Comparison of ENCODE assay signal across 10 cellular contexts in genomic region chr9:114282926-114283325, GRCh38. TPM values are rescaled to one million over a fixed set of nuclear protein-coding genes. Genes with fewer than 3 reads are reported as not detected.
DNase-seq lines count a peak whose midpoint lies in the region; ATAC-seq and TF ChIP-seq lines count a peak whose summit lies in the region.
"Had no signal": no experiment of that assay in that cellular context is flagged by ENCODE, and none has a peak within 500 bp of the region (broad histone marks: within the 10 kb centered on the region; RNA-seq: fewer than 3 reads in every experiment).

No MANE protein-coding gene starts in this region.

- peaks cover 23% of the 10 kb centered on the region for H3K4me1 ChIP-seq in NT2/D1 (ENCODE audit: insufficient read depth, insufficient read length)
- no peaks in the 10 kb centered on the region for H3K4me1 ChIP-seq in endodermal cell (ENCODE audit: control insufficient read depth, insufficient read depth, low read length)
- H3K4me1 ChIP-seq: parathyroid adenoma had no signal

- H3K27me3 ChIP-seq in NT2/D1 (ENCODE audit: insufficient read depth, insufficient read length): no peaks in the 10 kb centered on the region
- H3K27me3 ChIP-seq in endodermal cell (ENCODE audit: control insufficient read depth, insufficient read depth, low read length, poor library complexity, severe bottlenecking): no peaks in the 10 kb centered on the region

- H3K27me3 Mint-ChIP-seq in activated CD4-positive, alpha-beta T cell treated with anti-CD3 and anti-CD28 coated beads, Interleukin-2, amount 10 ng/mL, durations not matched to agents 7 days and 5 days: no peaks in the 10 kb centered on the region
- no peaks in the 10 kb centered on the region for H3K27me3 Mint-ChIP-seq in endodermal cell (ENCODE audit: insufficient read depth)

- DNase-seq in activated CD4-positive, alpha-beta T cell treated with anti-CD3 and anti-CD28 coated beads, Interleukin-2, amount 10 ng/mL, durations not matched to agents 7 days and 5 days: peak; percentile 46
- no peak for DNase-seq in activated CD4-positive, alpha-beta T cell treated with anti-CD3 and anti-CD28 coated beads for 4 hours
- DNase-seq in NT2/D1 (ENCODE audit: low read depth, low spot score) (no peak), endodermal cell (peak; percentile 42), kidney glomerular epithelial cell (lab: John Stamatoyannopoulos, UW) (no peak), HK-2 (ENCODE audit: unreplicated experiment) (no peak)
- peak; percentile 43 for DNase-seq in stimulated activated CD8-positive, alpha-beta memory T cell treated with anti-CD3 and anti-CD28 coated beads, Interleukin-4, amount 100 ng/mL, for 48 hours

- no peak for TF ChIP-seq CTCF in endodermal cell (conservative IDR thresholded peaks at IDR 0.05)

- H3K9me3 ChIP-seq in NT2/D1 (ENCODE audit: insufficient read depth, low read length) (no peaks in the 10 kb centered on the region), endodermal cell (ENCODE audit: control insufficient read depth, low read length) (no peaks in the 10 kb centered on the region)

- H3K4me3 ChIP-seq in NT2/D1 (ENCODE audit: insufficient read length, low read depth): no peak overlapping the region
- no peak overlapping the region for H3K4me3 ChIP-seq in endodermal cell (ENCODE audit: low read length)

- no peak for ATAC-seq in HG03108 (IDR thresholded peaks at IDR 0.05; ENCODE audit: unreplicated experiment)

- H3K9ac ChIP-seq in NT2/D1 (ENCODE audit: insufficient read length, low read depth) (peak overlapping the region; percentile 13), endodermal cell (ENCODE audit: extremely low read depth, low read length, poor library complexity, severe bottlenecking) (no peak overlapping the region)
- H3K9ac ChIP-seq: parathyroid adenoma had no signal

- CTCF ChIA-PET in activated CD4-positive, alpha-beta T cell treated with anti-CD3 and anti-CD28 coated beads, Interleukin-2, amount 10 ng/mL, durations not matched to agents 7 days and 5 days (lab: Charles Lee): no interaction called here

- H3K4me1 Mint-ChIP-seq in activated CD4-positive, alpha-beta T cell treated with anti-CD3 and anti-CD28 coated beads, Interleukin-2, amount 10 ng/mL, durations not matched to agents 7 days and 5 days: peaks cover 2% of the 10 kb centered on the region
- no peaks in the 10 kb centered on the region for H3K4me1 Mint-ChIP-seq in endodermal cell
- H3K4me1 Mint-ChIP-seq: CD4-positive, alpha-beta memory T cell had no signal

- peaks cover 79% of the 10 kb centered on the region for H3K36me3 ChIP-seq in NT2/D1 (ENCODE audit: insufficient read depth, insufficient read length, low read length)
- H3K36me3 ChIP-seq in endodermal cell (ENCODE audit: control insufficient read depth, insufficient read depth, low read length): peaks cover 60% of the 10 kb centered on the region

- H3K27ac Mint-ChIP-seq in activated CD4-positive, alpha-beta T cell treated with anti-CD3 and anti-CD28 coated beads, Interleukin-2, amount 10 ng/mL, durations not matched to agents 7 days and 5 days: no peak overlapping the region
- H3K27ac Mint-ChIP-seq in endodermal cell: no peak overlapping the region

- no peak overlapping the region for H3K27ac ChIP-seq in endodermal cell (ENCODE audit: low read depth, low read length)
- H3K27ac ChIP-seq: parathyroid adenoma had no signal

- 93% methylated on average over 5 of the region's 5 CpGs; no CpG with 5 or more reads in 1 of the 2 experiments for WGBS in endodermal cell (ENCODE audit: insufficient coverage in 1 of 2, insufficient read length in 1 of 2), 2 experiments

- H3K9me3 Mint-ChIP-seq in activated CD4-positive, alpha-beta T cell treated with anti-CD3 and anti-CD28 coated beads, Interleukin-2, amount 10 ng/mL, durations not matched to agents 7 days and 5 days: no peaks in the 10 kb centered on the region
- no peaks in the 10 kb centered on the region for H3K9me3 Mint-ChIP-seq in endodermal cell

- H3K36me3 Mint-ChIP-seq in activated CD4-positive, alpha-beta T cell treated with anti-CD3 and anti-CD28 coated beads, Interleukin-2, amount 10 ng/mL, durations not matched to agents 7 days and 5 days (ENCODE audit: low read depth): no peaks in the 10 kb centered on the region
- H3K36me3 Mint-ChIP-seq in endodermal cell (ENCODE audit: low read depth): peaks cover 22% of the 10 kb centered on the region
- H3K36me3 Mint-ChIP-seq: CD4-positive, alpha-beta memory T cell had no signal

- H3K4me3 Mint-ChIP-seq in activated CD4-positive, alpha-beta T cell treated with anti-CD3 and anti-CD28 coated beads, Interleukin-2, amount 10 ng/mL, durations not matched to agents 7 days and 5 days: no peak overlapping the region
- no peak overlapping the region for H3K4me3 Mint-ChIP-seq in endodermal cell
- H3K4me3 Mint-ChIP-seq: CD4-positive, alpha-beta memory T cell had no signal

- POLR2A ChIA-PET in activated CD4-positive, alpha-beta T cell treated with anti-CD3 and anti-CD28 coated beads, Interleukin-2, amount 10 ng/mL, durations not matched to agents 7 days and 5 days (lab: Charles Lee): no interaction called here

RNA-seq across cellular contexts. Expression of gene ORM1, which starts 40.0 kb away (rescaled TPM):
- total RNA-seq in activated CD4-positive, alpha-beta T cell treated with anti-CD3 and anti-CD28 coated beads, Interleukin-2, amount 10 ng/mL, durations not matched to agents 7 days and 5 days: not detected
- total RNA-seq in endodermal cell: under 1 TPM in 1 of 2 donors, not detected in 1; 0.59 TPM
- polyA plus RNA-seq in endodermal cell (2013, experiment 1 of 2): not detected
- not detected for polyA plus RNA-seq in endodermal cell (2013, experiment 2 of 2)
- total RNA-seq: CD4-positive, alpha-beta memory T cell had no signal
- polyA plus RNA-seq: CD4-positive, alpha-beta memory T cell had no signal

RNA-seq across cellular contexts. Expression of gene ORM2, which starts 46.7 kb away (rescaled TPM):
- total RNA-seq in activated CD4-positive, alpha-beta T cell treated with anti-CD3 and anti-CD28 coated beads, Interleukin-2, amount 10 ng/mL, durations not matched to agents 7 days and 5 days: not detected
- under 1 TPM; 0.59 to 0.80 TPM for total RNA-seq in endodermal cell
- not detected for polyA plus RNA-seq in endodermal cell (2013, experiment 1 of 2)
- polyA plus RNA-seq in endodermal cell (2013, experiment 2 of 2): not detected
- total RNA-seq: CD4-positive, alpha-beta memory T cell had no signal
- polyA plus RNA-seq: CD4-positive, alpha-beta memory T cell had no signal

Comparison
In these comparisons a context has a peak if more than half of its experiments do, and no peak if none do; other contexts are left out.
1. DNase-seq: peak in activated CD4-positive, alpha-beta T cell treated with anti-CD3 and anti-CD28 coated beads, Interleukin-2, amount 10 ng/mL, durations not matched to agents 7 days and 5 days (single experiment), endodermal cell (single experiment) and stimulated activated CD8-positive, alpha-beta memory T cell treated with anti-CD3 and anti-CD28 coated beads, Interleukin-4, amount 100 ng/mL, for 48 hours (single experiment); none in activated CD4-positive, alpha-beta T cell treated with anti-CD3 and anti-CD28 coated beads for 4 hours (0 of 2), NT2/D1 (single experiment), kidney glomerular epithelial cell (single experiment) and HK-2 (single experiment).